Comparison of ENCODE assay signal across 2 cellular contexts in the genomic region with DNA sequence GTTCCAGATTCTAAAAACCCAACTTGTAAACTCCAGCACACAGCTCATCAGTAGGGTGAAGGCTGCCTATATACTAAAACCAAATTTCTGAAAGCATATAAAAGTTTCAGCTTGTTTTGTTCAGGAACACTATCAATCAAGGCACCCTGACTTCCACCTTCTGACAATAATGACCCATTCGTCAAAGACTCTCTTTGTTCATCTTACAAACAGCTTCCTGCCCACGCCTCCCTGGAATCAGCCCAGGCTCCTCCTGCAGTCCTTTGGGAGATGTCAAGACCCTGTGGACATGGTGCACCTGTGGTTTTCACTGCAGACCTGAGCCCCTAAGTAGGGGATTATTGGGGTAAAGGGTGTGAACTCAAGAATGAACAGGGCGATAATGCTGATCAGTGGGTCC.
TF ChIP-seq lines count a peak whose summit lies in the region.

No MANE protein-coding gene starts in this region.

TF ChIP-seq in A549, 52 proteins besides CTCF, POLR2A, EP300 and RAD21 (continued from another document):
- TF ChIP-seq ESRRA (IDR thresholded peaks at IDR 0.05; ENCODE audit: borderline replicate concordance, low read length), result no peak
- no peak for TF ChIP-seq FOXS1 (CRISPR knock-in tag; IDR thresholded peaks at IDR 0.05)
- TF ChIP-seq, protein P1, sequence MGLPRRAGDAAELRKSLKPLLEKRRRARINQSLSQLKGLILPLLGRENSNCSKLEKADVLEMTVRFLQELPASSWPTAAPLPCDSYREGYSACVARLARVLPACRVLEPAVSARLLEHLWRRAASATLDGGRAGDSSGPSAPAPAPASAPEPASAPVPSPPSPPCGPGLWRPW (IDR thresholded peaks at IDR 0.05), result no peak
- TF ChIP-seq RFX5 (IDR thresholded peaks at IDR 0.05), result no peak
- TF ChIP-seq, protein P2, sequence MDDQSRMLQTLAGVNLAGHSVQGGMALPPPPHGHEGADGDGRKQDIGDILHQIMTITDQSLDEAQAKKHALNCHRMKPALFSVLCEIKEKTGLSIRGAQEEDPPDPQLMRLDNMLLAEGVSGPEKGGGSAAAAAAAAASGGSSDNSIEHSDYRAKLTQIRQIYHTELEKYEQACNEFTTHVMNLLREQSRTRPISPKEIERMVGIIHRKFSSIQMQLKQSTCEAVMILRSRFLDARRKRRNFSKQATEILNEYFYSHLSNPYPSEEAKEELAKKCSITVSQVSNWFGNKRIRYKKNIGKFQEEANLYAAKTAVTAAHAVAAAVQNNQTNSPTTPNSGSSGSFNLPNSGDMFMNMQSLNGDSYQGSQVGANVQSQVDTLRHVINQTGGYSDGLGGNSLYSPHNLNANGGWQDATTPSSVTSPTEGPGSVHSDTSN (IDR thresholded peaks at IDR 0.05), result no peak
- TF ChIP-seq, protein P3, sequence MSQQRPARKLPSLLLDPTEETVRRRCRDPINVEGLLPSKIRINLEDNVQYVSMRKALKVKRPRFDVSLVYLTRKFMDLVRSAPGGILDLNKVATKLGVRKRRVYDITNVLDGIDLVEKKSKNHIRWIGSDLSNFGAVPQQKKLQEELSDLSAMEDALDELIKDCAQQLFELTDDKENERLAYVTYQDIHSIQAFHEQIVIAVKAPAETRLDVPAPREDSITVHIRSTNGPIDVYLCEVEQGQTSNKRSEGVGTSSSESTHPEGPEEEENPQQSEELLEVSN (IDR thresholded peaks at IDR 0.05; ENCODE audit: borderline replicate concordance, low read depth), result no peak
- no peak for TF ChIP-seq MAFK (IDR thresholded peaks at IDR 0.05; ENCODE audit: partially characterized antibody)
- TF ChIP-seq NFE2L2 (conservative IDR thresholded peaks at IDR 0.05; ENCODE audit: low read length), result no peak
- no peak for TF ChIP-seq CBX2 (IDR thresholded peaks at IDR 0.05; ENCODE audit: borderline replicate concordance, low read depth)
- TF ChIP-seq FOSL2 (IDR thresholded peaks at IDR 0.05), result no peak
- TF ChIP-seq FOSL2 (CRISPR knock-in tag; IDR thresholded peaks at IDR 0.05), result no peak
- TF ChIP-seq HOXB5 (CRISPR knock-in tag; IDR thresholded peaks at IDR 0.05), result no peak
- no peak for TF ChIP-seq CEBPB (IDR thresholded peaks at IDR 0.05)

TF ChIP-seq in WTC11, 78 proteins besides CTCF, POLR2A, EP300 and RAD21 (continued from another document):
- TF ChIP-seq, protein P4, sequence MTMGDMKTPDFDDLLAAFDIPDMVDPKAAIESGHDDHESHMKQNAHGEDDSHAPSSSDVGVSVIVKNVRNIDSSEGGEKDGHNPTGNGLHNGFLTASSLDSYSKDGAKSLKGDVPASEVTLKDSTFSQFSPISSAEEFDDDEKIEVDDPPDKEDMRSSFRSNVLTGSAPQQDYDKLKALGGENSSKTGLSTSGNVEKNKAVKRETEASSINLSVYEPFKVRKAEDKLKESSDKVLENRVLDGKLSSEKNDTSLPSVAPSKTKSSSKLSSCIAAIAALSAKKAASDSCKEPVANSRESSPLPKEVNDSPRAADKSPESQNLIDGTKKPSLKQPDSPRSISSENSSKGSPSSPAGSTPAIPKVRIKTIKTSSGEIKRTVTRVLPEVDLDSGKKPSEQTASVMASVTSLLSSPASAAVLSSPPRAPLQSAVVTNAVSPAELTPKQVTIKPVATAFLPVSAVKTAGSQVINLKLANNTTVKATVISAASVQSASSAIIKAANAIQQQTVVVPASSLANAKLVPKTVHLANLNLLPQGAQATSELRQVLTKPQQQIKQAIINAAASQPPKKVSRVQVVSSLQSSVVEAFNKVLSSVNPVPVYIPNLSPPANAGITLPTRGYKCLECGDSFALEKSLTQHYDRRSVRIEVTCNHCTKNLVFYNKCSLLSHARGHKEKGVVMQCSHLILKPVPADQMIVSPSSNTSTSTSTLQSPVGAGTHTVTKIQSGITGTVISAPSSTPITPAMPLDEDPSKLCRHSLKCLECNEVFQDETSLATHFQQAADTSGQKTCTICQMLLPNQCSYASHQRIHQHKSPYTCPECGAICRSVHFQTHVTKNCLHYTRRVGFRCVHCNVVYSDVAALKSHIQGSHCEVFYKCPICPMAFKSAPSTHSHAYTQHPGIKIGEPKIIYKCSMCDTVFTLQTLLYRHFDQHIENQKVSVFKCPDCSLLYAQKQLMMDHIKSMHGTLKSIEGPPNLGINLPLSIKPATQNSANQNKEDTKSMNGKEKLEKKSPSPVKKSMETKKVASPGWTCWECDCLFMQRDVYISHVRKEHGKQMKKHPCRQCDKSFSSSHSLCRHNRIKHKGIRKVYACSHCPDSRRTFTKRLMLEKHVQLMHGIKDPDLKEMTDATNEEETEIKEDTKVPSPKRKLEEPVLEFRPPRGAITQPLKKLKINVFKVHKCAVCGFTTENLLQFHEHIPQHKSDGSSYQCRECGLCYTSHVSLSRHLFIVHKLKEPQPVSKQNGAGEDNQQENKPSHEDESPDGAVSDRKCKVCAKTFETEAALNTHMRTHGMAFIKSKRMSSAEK (CRISPR knock-in tag; IDR thresholded peaks at IDR 0.05; ENCODE audit: borderline replicate concordance), result no peak
- TF ChIP-seq, protein P5, sequence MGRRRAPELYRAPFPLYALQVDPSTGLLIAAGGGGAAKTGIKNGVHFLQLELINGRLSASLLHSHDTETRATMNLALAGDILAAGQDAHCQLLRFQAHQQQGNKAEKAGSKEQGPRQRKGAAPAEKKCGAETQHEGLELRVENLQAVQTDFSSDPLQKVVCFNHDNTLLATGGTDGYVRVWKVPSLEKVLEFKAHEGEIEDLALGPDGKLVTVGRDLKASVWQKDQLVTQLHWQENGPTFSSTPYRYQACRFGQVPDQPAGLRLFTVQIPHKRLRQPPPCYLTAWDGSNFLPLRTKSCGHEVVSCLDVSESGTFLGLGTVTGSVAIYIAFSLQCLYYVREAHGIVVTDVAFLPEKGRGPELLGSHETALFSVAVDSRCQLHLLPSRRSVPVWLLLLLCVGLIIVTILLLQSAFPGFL (CRISPR knock-in tag; IDR thresholded peaks at IDR 0.05; ENCODE audit: borderline replicate concordance), result no peak
- TF ChIP-seq MXD4 (CRISPR knock-in tag; IDR thresholded peaks at IDR 0.05; ENCODE audit: borderline replicate concordance) (no peak), ZNF232 (CRISPR knock-in tag; IDR thresholded peaks at IDR 0.05) (no peak), PRRX2 (CRISPR knock-in tag; IDR thresholded peaks at IDR 0.05) (no peak)
- TF ChIP-seq, protein P6, sequence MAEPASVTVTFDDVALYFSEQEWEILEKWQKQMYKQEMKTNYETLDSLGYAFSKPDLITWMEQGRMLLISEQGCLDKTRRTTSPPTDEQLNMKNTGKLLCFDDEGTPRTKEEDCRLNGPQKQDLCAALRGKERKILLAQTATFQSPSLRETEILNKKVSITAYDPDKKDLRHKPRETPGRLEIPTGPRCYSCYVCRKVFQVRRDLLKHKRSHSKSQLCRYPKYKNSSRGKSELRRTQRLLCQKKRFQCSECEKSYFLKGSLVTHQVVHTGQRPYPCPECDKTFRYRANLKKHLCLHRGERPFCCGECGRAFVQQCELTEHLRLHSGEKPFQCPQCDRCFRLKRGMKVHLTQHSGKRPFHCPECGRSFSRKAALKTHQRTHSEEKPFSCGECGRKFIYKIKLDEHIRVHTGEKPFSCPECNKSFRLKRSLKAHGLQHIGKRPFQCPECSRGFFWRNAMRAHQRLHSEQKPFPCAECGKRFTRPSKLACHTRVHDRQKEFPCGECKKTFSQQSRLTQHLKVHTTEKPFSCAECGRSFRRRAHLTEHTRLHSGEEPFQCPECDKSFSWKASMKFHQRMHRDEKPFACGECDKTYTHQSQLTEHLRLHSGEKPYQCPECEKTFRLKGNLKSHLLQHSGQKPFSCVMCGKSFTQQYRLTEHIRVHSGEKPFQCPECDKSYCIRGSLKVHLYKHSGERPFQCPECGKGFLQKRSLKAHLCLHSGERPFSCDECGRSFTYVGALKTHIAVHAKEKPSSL (CRISPR knock-in tag; conservative IDR thresholded peaks at IDR 0.05), result no peak
- TF ChIP-seq, protein P7, sequence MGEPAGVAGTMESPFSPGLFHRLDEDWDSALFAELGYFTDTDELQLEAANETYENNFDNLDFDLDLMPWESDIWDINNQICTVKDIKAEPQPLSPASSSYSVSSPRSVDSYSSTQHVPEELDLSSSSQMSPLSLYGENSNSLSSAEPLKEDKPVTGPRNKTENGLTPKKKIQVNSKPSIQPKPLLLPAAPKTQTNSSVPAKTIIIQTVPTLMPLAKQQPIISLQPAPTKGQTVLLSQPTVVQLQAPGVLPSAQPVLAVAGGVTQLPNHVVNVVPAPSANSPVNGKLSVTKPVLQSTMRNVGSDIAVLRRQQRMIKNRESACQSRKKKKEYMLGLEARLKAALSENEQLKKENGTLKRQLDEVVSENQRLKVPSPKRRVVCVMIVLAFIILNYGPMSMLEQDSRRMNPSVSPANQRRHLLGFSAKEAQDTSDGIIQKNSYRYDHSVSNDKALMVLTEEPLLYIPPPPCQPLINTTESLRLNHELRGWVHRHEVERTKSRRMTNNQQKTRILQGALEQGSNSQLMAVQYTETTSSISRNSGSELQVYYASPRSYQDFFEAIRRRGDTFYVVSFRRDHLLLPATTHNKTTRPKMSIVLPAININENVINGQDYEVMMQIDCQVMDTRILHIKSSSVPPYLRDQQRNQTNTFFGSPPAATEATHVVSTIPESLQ (CRISPR knock-in tag; IDR thresholded peaks at IDR 0.05), result no peak
- TF ChIP-seq, protein P8, sequence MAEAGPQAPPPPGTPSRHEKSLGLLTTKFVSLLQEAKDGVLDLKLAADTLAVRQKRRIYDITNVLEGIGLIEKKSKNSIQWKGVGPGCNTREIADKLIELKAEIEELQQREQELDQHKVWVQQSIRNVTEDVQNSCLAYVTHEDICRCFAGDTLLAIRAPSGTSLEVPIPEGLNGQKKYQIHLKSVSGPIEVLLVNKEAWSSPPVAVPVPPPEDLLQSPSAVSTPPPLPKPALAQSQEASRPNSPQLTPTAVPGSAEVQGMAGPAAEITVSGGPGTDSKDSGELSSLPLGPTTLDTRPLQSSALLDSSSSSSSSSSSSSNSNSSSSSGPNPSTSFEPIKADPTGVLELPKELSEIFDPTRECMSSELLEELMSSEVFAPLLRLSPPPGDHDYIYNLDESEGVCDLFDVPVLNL (CRISPR knock-in tag; IDR thresholded peaks at IDR 0.05; ENCODE audit: borderline replicate concordance, low read depth), result no peak
